In the genomic region with DNA sequence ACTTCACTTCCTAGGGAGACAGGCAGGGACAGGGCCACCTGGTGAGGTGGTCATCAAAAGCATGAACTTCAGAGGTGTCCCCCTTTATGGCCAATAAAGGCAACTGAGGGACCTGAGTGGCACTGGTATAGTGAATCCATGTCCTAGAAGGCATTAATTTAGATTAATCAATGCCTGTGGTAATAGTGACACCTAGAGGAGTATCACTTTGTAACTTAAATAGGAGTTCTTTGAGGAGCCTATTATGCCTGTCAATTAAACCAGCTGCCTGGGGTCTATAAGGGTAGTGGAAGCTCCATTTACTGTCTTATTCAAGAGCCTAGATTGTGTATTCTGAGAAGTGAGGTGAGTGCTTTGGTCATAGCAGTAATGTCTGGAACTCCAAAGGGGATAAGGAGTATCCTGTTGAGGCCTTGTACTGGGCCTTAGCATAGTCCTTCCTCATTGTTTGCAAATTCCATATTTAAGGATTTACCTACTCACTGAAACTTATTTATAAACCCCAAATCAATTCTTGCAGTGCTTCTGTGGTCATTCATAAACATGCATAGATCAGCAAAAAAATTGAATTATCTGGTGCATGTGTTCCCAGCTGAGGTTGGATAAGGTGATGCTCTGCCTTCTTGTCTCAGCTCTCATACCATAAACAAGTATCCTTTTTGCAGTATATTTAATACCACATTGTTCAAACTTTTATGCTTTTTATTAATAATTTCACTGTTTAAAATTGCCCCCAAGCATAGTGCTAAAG, we compare ENCODE assay signal across 10 cellular contexts.
DNase-seq lines count a peak whose midpoint lies in the region; TF ChIP-seq lines count a peak whose summit lies in the region.
"Had no signal": no experiment of that assay in that cellular context is flagged by ENCODE, and none has a peak within 500 bp of the region (broad histone marks: within the 10 kb centered on the region; RNA-seq: fewer than 3 reads in every experiment).

No MANE protein-coding gene starts in this region.

- H3K4me3 Mint-ChIP-seq in osteocyte (ENCODE audit: unreplicated experiment) (no peak overlapping the region), CD14-positive monocyte (no peak overlapping the region)

- no peaks in the 10 kb centered on the region for H3K9me3 ChIP-seq in HAP-1
- H3K9me3 ChIP-seq: adrenal gland, thyroid gland had no signal

- H3K4me1 Mint-ChIP-seq in osteocyte (ENCODE audit: unreplicated experiment) (no peaks in the 10 kb centered on the region), CD14-positive monocyte (no peaks in the 10 kb centered on the region)

- H3K27ac Mint-ChIP-seq in osteocyte (ENCODE audit: unreplicated experiment): no peak overlapping the region
- H3K27ac Mint-ChIP-seq in CD14-positive monocyte: no peak overlapping the region

- no peaks in the 10 kb centered on the region for H3K27me3 ChIP-seq in HAP-1 (ENCODE audit: low read depth)
- H3K27me3 ChIP-seq: thyroid gland had no signal

- CTCF ChIA-PET in HEK293T (lab: Yijun Ruan, JAX): interaction anchor here (0.5 kb wide), 1 partner anchor 86 kb away, joined by 3 read pairs; no protein-coding TSS in a partner anchor

- intact Hi-C loops in CD14-positive monocyte (cut with micrococcal nuclease): no loop called here

- H3K9me3 Mint-ChIP-seq in osteocyte (ENCODE audit: unreplicated experiment) (no peaks in the 10 kb centered on the region), CD14-positive monocyte (peaks cover 0 to 2% (median 0%) of the 10 kb centered on the region in 7 donors)

- peak; percentile 49 for TF ChIP-seq CTCF in epithelial cell of proximal tubule (conservative IDR thresholded peaks at IDR 0.05; ENCODE audit: low read depth, low read length)
- TF ChIP-seq CTCF in osteocyte (IDR thresholded peaks at IDR 0.05): peak; percentile 41
- no peak for TF ChIP-seq CTCF in CD14-positive monocyte (IDR thresholded peaks at IDR 0.05)

- H3K27me3 Mint-ChIP-seq in osteocyte (ENCODE audit: unreplicated experiment) (no peaks in the 10 kb centered on the region), CD14-positive monocyte (ENCODE audit: low read depth in 3 of 3) (peaks cover 0 to 2% (median 0%) of the 10 kb centered on the region in 3 donors)

- no peaks in the 10 kb centered on the region for H3K36me3 ChIP-seq in HAP-1 (replicated peaks)
- H3K36me3 ChIP-seq: adrenal gland, thyroid gland had no signal

- POLR2A ChIA-PET in HEK293T (lab: Yijun Ruan, JAX): no interaction called here

- H3K36me3 Mint-ChIP-seq in osteocyte (ENCODE audit: unreplicated experiment): no peaks in the 10 kb centered on the region
- H3K36me3 Mint-ChIP-seq in CD14-positive monocyte: no peaks in the 10 kb centered on the region

- no peak overlapping the region for H3K4me3 ChIP-seq in epithelial cell of proximal tubule (ENCODE audit: low read depth, low read length)
- no peak overlapping the region for H3K4me3 ChIP-seq in HAP-1
- H3K4me3 ChIP-seq: adrenal gland, thyroid gland had no signal

- H3K4me1 ChIP-seq in HAP-1: no peaks in the 10 kb centered on the region
- H3K4me1 ChIP-seq: adrenal gland had no signal

- in situ Hi-C loops in HAP-1 (cut with MboI; ENCODE audit: low sequenced_read_pairs): no loop called here

- DNase-seq in HEK293T (ENCODE audit: extremely low spot score) (peak; percentile 25), NCI-H524 treated with DMSO at 0.1 percent for 48 hours (lab: John Stamatoyannopoulos, UW) (peak; percentile 0), epithelial cell of proximal tubule (ENCODE audit: low read depth) (no peak), osteocyte (ENCODE audit: extremely low spot score, unreplicated experiment) (no peak), HAP-1 (ENCODE audit: low spot score in 2 of 2) (no peak), CD14-positive monocyte (ENCODE audit: low spot score) (no peak)
- no peak for DNase-seq in activated CD4-positive, CD25-positive, alpha-beta regulatory T cell treated with anti-CD3 and anti-CD28 coated beads, Interleukin-2, amount 50 U/mL, for 72 hours
- DNase-seq: activated CD4-positive, alpha-beta T cell treated with anti-CD3 and anti-CD28 coated beads, Interleukin-2, amount 50 U/mL, for 4 hours; adrenal gland; thyroid gland had no signal

TF ChIP-seq in HEK293T, 16 proteins besides CTCF, POLR2A, EP300 and RAD21:
- no peak for TF ChIP-seq LEF1 (IDR thresholded peaks at IDR 0.05; ENCODE audit: borderline replicate concordance)
- TF ChIP-seq, protein P1, sequence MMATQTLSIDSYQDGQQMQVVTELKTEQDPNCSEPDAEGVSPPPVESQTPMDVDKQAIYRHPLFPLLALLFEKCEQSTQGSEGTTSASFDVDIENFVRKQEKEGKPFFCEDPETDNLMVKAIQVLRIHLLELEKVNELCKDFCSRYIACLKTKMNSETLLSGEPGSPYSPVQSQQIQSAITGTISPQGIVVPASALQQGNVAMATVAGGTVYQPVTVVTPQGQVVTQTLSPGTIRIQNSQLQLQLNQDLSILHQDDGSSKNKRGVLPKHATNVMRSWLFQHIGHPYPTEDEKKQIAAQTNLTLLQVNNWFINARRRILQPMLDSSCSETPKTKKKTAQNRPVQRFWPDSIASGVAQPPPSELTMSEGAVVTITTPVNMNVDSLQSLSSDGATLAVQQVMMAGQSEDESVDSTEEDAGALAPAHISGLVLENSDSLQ (IDR thresholded peaks at IDR 0.05): peak; percentile 75
- no peak for TF ChIP-seq FOXK2 (IDR thresholded peaks at IDR 0.05)
- TF ChIP-seq SUZ12 (IDR thresholded peaks at IDR 0.05): no peak
- TF ChIP-seq BHLHE40 (IDR thresholded peaks at IDR 0.05; ENCODE audit: borderline replicate concordance): no peak

Comparison
In these comparisons a context has a peak if more than half of its experiments do, and no peak if none do; other contexts are left out.
1. DNase-seq: peak in HEK293T (single experiment) and NCI-H524 treated with DMSO at 0.1 percent for 48 hours (single experiment); none in epithelial cell of proximal tubule (single experiment), osteocyte (single experiment), HAP-1 (0 of 2), activated CD4-positive, CD25-positive, alpha-beta regulatory T cell treated with anti-CD3 and anti-CD28 coated beads, Interleukin-2, amount 50 U/mL, for 72 hours (single experiment) and CD14-positive monocyte (single experiment).